ENCODE assay signal across 8 cellular contexts in the genomic region with DNA sequence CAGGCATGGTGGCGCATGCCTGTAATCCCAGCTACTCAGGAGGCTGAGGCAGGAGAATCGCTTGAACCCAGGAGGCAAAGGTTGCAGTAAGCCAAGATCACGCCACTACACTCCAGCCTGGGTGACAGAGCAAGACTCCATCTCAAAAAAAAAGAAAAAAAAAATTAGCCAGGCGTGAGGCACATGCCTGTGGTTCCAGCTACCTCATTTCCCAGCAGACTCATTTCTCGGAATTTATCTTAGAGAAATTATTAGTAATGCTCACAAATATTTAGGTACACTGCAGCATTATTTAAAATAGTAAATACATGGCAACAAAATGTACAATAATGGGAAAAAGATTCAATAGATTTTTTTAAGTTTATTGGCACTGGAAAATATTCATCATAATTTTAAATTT. TPM values are rescaled to one million over a fixed set of nuclear protein-coding genes. Genes with fewer than 3 reads are reported as not detected.
DNase-seq lines count a peak whose midpoint lies in the region; ATAC-seq and TF ChIP-seq lines count a peak whose summit lies in the region.
"Not testable (repeated sequence)": the region's sequence is repeated elsewhere in the genome, so short reads cannot be mapped to it uniquely, and the experiment has no call there.

No MANE protein-coding gene starts in this region.

- in situ Hi-C loops in IMR-90 (cut with MboI; ENCODE audit: low sequenced_read_pairs); astrocyte of the spinal cord (cut with HindIII; ENCODE audit: low sequenced_read_pairs): not testable (repeated sequence)

- H3K79me2 ChIP-seq in fibroblast of lung (ENCODE audit: control insufficient read depth, insufficient read depth, low read length); smooth muscle cell (ENCODE audit: low read depth): not testable (repeated sequence)

- H4K5ac ChIP-seq in IMR-90 (ENCODE audit: low read depth, low read length), result not testable (repeated sequence)

- H4K91ac ChIP-seq in IMR-90 (ENCODE audit: insufficient read depth, low read depth, low read length), result not testable (repeated sequence)

- not testable (repeated sequence) for H3K79me1 ChIP-seq in IMR-90 (ENCODE audit: low read depth in 1 of 2, low read length in 2 of 2)

- not testable (repeated sequence) for TF ChIP-seq POLR2A in IMR-90 (IDR thresholded peaks at IDR 0.05; ENCODE audit: low read depth, low read length)

- H3K27ac ChIP-seq in IMR-90 (ENCODE audit: insufficient read depth, low read length); fibroblast of lung (ENCODE audit: insufficient read depth, low read length): not testable (repeated sequence)
- peak overlapping the region; percentile 47 for H3K27ac ChIP-seq in smooth muscle cell (ENCODE audit: low read depth)

- H3F3A ChIP-seq in smooth muscle cell (ENCODE audit: low read depth), result not testable (repeated sequence)

- not testable (repeated sequence) for H3K4me1 ChIP-seq in IMR-90 (ENCODE audit: control insufficient read depth, insufficient read depth, low read length); fibroblast of lung (ENCODE audit: control insufficient read depth, extremely low read depth, insufficient read depth, low read length); smooth muscle cell (ENCODE audit: low read depth)

- H3K4me2 ChIP-seq in IMR-90 (ENCODE audit: low read depth, low read length); fibroblast of lung (ENCODE audit: extremely low read depth, insufficient read depth, low read length): not testable (repeated sequence)
- peak overlapping the region; percentile 3 for H3K4me2 ChIP-seq in smooth muscle cell

- DNase-seq in AG10803 (ENCODE audit: low read depth) (peak; percentile 39), GM03348 (ENCODE audit: low spot score) (peak; percentile 44), IMR-90 (peak; percentile 64), astrocyte of the spinal cord (ENCODE audit: low read depth, low spot score) (peak; percentile 36), fibroblast of lung (ENCODE audit: low read depth in 2 of 2) (peak; percentile 21 to 70), glomerular visceral epithelial cell (ENCODE audit: extremely low spot score) (peak; percentile 27), myocyte (ENCODE audit: low read depth) (peak; percentile 15)
- not testable (repeated sequence) for DNase-seq in smooth muscle cell (lab: John Stamatoyannopoulos, UW; ENCODE audit: unreplicated experiment)

- H4K20me1 ChIP-seq in IMR-90 (ENCODE audit: insufficient read depth, low read length); fibroblast of lung (ENCODE audit: control insufficient read depth, extremely low read depth, insufficient read depth, low read length); smooth muscle cell (ENCODE audit: low read depth): not testable (repeated sequence)

- H2BK20ac ChIP-seq in IMR-90 (ENCODE audit: low read depth, low read length), result not testable (repeated sequence)

- H3K4ac ChIP-seq in IMR-90 (ENCODE audit: low read depth, low read length), result not testable (repeated sequence)

- not testable (repeated sequence) for H3K56ac ChIP-seq in IMR-90 (ENCODE audit: extremely low read depth, insufficient read depth, low read length)

- ATAC-seq in IMR-90 (ENCODE audit: low read depth), result peak; percentile 53

- dilution Hi-C loops in IMR-90 (cut with HindIII; ENCODE audit: low sequenced_read_pairs, unreplicated experiment), result not testable (repeated sequence)

- H3K18ac ChIP-seq in IMR-90 (ENCODE audit: low read depth, low read length), result not testable (repeated sequence)

- TF ChIP-seq CTCF in AG10803 (conservative IDR thresholded peaks at IDR 0.05; ENCODE audit: low read length); IMR-90 (conservative IDR thresholded peaks at IDR 0.05; ENCODE audit: low read depth, low read length); astrocyte of the spinal cord (IDR thresholded peaks at IDR 0.05; ENCODE audit: low read depth, low read length); fibroblast of lung (conservative IDR thresholded peaks at IDR 0.05 in 1 of 2, IDR thresholded peaks at IDR 0.05 in 1 of 2; ENCODE audit: low read depth in 1 of 2, low read length in 2 of 2); smooth muscle cell (IDR thresholded peaks at IDR 0.05; ENCODE audit: borderline replicate concordance, insufficient read depth, poor library complexity, severe bottlenecking): not testable (repeated sequence)

- POLR2A ChIA-PET in IMR-90 (lab: Charles Lee; ENCODE audit: unreplicated experiment), result interaction anchor here (1.0 kb wide), 1 partner anchor 10 kb away, joined by 3 read pairs; no protein-coding TSS in a partner anchor

- H2AFZ ChIP-seq in IMR-90 (replicated peaks; ENCODE audit: low read length, poor library complexity); fibroblast of lung (ENCODE audit: low read length); smooth muscle cell (ENCODE audit: low read depth): not testable (repeated sequence)

- CTCF ChIA-PET in IMR-90 (lab: Yijun Ruan, JAX), result not testable (repeated sequence)

- not testable (repeated sequence) for H3K4me3 ChIP-seq in AG10803 (ENCODE audit: low read length); IMR-90 (ENCODE audit: insufficient read depth, low read depth, low read length); astrocyte of the spinal cord (ENCODE audit: low read depth, low read length); fibroblast of lung (replicated peaks in 1 of 4; ENCODE audit: control extremely low read depth in 1 of 4, insufficient read depth in 1 of 4, low read depth in 3 of 4, low read length in 4 of 4); smooth muscle cell

- H3K23ac ChIP-seq in IMR-90 (ENCODE audit: low read depth, low read length), result not testable (repeated sequence)

- WGBS in IMR-90 (ENCODE audit: extremely low coverage in 2 of 2, insufficient read length in 1 of 2), 2 experiments, result no CpG with 5 or more reads among the region's 5 CpGs
- 69% methylated on average over 5 of the region's 5 CpGs for WGBS in smooth muscle cell (ENCODE audit: low lambda C conversion rate)

- H2BK5ac ChIP-seq in IMR-90 (ENCODE audit: low read depth, low read length, poor library complexity, severe bottlenecking), result not testable (repeated sequence)

- BruUV-seq in IMR-90 (replicated peaks; lab: Mats Ljungman, UMichigan), result not testable (repeated sequence)

- not testable (repeated sequence) for H3K14ac ChIP-seq in IMR-90 (replicated peaks; ENCODE audit: low read depth, low read length)

- not testable (repeated sequence) for H2AK5ac ChIP-seq in IMR-90 (ENCODE audit: low read depth, low read length)

- intact Hi-C loops in IMR-90 (cut with micrococcal nuclease), result not testable (repeated sequence)

- not testable (repeated sequence) for H4K8ac ChIP-seq in IMR-90 (ENCODE audit: low read depth in 2 of 2, low read length in 2 of 2)

- H3K36me3 ChIP-seq in IMR-90 (ENCODE audit: control insufficient read depth, insufficient read depth, low read length) (peaks cover 21% of the 10 kb centered on the region), smooth muscle cell (ENCODE audit: low read depth) (peaks cover 21% of the 10 kb centered on the region)
- H3K36me3 ChIP-seq in fibroblast of lung (ENCODE audit: control insufficient read depth, insufficient read depth, low read length), result not testable (repeated sequence)

- H2BK15ac ChIP-seq in IMR-90 (ENCODE audit: low read depth, low read length), result not testable (repeated sequence)

- H3K9ac ChIP-seq in IMR-90 (ENCODE audit: low read depth, low read length); fibroblast of lung (ENCODE audit: insufficient read depth, low read length); smooth muscle cell (ENCODE audit: low read depth): not testable (repeated sequence)

- H3K9me3 ChIP-seq in IMR-90 (ENCODE audit: control insufficient read depth, insufficient read depth, low read length); fibroblast of lung (ENCODE audit: control insufficient read depth, insufficient read depth, low read depth, low read length); smooth muscle cell (replicated peaks; ENCODE audit: low read depth): not testable (repeated sequence)

- TF ChIP-seq RAD21 in IMR-90 (IDR thresholded peaks at IDR 0.05; ENCODE audit: low read length), result not testable (repeated sequence)

- H3K27me3 ChIP-seq in IMR-90 (ENCODE audit: control insufficient read depth, insufficient read depth, low read length); fibroblast of lung (ENCODE audit: control insufficient read depth, insufficient read depth, low read length); smooth muscle cell (ENCODE audit: low read depth): not testable (repeated sequence)

- H2AK9ac ChIP-seq in IMR-90 (replicated peaks; ENCODE audit: low read depth, low read length, poor library complexity), result not testable (repeated sequence)

- H2BK120ac ChIP-seq in IMR-90 (ENCODE audit: low read depth, low read length), result not testable (repeated sequence)

- not testable (repeated sequence) for H3K9me1 ChIP-seq in IMR-90 (ENCODE audit: insufficient read depth, low read length)

TF ChIP-seq in IMR-90, 13 proteins besides CTCF, POLR2A, EP300 and RAD21:
- peak; percentile 75 for TF ChIP-seq BHLHE40 (IDR thresholded peaks at IDR 0.05; ENCODE audit: low read depth, low read length)

RNA-seq across cellular contexts. Expression of gene CPLANE1, which starts 29.8 kb away (rescaled TPM):
- 17.9 and 19.7 TPM in 2 replicates for total RNA-seq in IMR-90 (2012; rRNA removed)
- 3.5 and 4.4 TPM in 2 replicates for polyA plus RNA-seq in IMR-90 (2012; rRNA removed)
- polyA plus RNA-seq in IMR-90 (2012; cell fraction: cytosol; rRNA removed), result 0.68 and 0.71 TPM in 2 replicates
- 1.4 and 12.0 TPM in 2 replicates for polyA plus RNA-seq in IMR-90 (2012; cell fraction: nucleus; rRNA removed; ENCODE audit: low replicate concordance)
- 17.7 and 20.0 TPM in 2 replicates for total RNA-seq in fibroblast of lung
- 10.0 and 15.3 TPM in 2 replicates for polyA plus RNA-seq in fibroblast of lung
- 4.7 and 7.8 TPM in 2 replicates for polyA plus RNA-seq in fibroblast of lung (2012)
- polyA minus RNA-seq in fibroblast of lung (ENCODE audit: low replicate concordance), result 1.0 and 14.9 TPM in 2 replicates
- total RNA-seq in myocyte, result 21.6 and 31.2 TPM in 2 replicates
- polyA plus RNA-seq in myocyte (2012), result 8.6 TPM
- total RNA-seq in smooth muscle cell, result 20.5 and 27.9 TPM in 2 replicates
- polyA plus RNA-seq in smooth muscle cell, result 2.9 and 5.8 TPM in 2 replicates
